ENCODE assay signal across 2 cellular contexts in the genomic region with DNA sequence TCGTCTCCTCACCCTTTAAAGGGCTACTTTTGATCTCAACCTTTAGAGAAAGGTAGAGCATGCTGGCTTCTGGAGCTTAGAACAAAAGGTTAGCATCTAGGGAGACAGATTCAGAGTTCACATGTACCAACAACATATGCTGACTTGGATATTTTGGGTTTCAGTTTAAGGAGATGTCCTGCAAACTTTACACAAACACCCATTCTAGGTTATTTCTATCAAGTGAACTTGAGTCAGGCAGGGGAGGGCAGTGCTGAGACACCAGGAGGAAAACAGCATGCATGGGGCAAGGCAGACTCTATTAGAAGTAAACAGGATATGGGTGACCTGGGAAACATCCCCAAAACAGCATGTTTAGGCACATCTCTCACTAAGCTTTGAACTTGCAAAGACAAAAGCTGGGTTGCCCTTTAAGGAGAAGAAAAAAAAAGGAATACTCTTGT.
TF ChIP-seq lines count a peak whose summit lies in the region.

No MANE protein-coding gene starts in this region.

TF ChIP-seq in IMR-90, 13 proteins besides CTCF, POLR2A, EP300 and RAD21 (continued from another document):
- no peak for TF ChIP-seq MAZ (IDR thresholded peaks at IDR 0.05; ENCODE audit: borderline replicate concordance, low read depth, low read length)
TF ChIP-seq in IMR-90: peak in this region for 1.

TF ChIP-seq in liver, 16 proteins besides CTCF, POLR2A, EP300 and RAD21 (continued from another document):
- TF ChIP-seq ATF3 (IDR thresholded peaks at IDR 0.05) (no peak), JUND (IDR thresholded peaks at IDR 0.05) (no peak), GABPA (IDR thresholded peaks at IDR 0.05 in 1 of 2, conservative IDR thresholded peaks at IDR 0.05 in 1 of 2) (no peak), EGR1 (IDR thresholded peaks at IDR 0.05; ENCODE audit: low read depth in 2 of 2) (no peak), YY1 (IDR thresholded peaks at IDR 0.05) (no peak), RXRA (IDR thresholded peaks at IDR 0.05) (no peak), FOXA2 (IDR thresholded peaks at IDR 0.05) (no peak), HNF4A (conservative IDR thresholded peaks at IDR 0.05) (no peak), SP1 (IDR thresholded peaks at IDR 0.05) (no peak)
- TF ChIP-seq, protein P1, sequence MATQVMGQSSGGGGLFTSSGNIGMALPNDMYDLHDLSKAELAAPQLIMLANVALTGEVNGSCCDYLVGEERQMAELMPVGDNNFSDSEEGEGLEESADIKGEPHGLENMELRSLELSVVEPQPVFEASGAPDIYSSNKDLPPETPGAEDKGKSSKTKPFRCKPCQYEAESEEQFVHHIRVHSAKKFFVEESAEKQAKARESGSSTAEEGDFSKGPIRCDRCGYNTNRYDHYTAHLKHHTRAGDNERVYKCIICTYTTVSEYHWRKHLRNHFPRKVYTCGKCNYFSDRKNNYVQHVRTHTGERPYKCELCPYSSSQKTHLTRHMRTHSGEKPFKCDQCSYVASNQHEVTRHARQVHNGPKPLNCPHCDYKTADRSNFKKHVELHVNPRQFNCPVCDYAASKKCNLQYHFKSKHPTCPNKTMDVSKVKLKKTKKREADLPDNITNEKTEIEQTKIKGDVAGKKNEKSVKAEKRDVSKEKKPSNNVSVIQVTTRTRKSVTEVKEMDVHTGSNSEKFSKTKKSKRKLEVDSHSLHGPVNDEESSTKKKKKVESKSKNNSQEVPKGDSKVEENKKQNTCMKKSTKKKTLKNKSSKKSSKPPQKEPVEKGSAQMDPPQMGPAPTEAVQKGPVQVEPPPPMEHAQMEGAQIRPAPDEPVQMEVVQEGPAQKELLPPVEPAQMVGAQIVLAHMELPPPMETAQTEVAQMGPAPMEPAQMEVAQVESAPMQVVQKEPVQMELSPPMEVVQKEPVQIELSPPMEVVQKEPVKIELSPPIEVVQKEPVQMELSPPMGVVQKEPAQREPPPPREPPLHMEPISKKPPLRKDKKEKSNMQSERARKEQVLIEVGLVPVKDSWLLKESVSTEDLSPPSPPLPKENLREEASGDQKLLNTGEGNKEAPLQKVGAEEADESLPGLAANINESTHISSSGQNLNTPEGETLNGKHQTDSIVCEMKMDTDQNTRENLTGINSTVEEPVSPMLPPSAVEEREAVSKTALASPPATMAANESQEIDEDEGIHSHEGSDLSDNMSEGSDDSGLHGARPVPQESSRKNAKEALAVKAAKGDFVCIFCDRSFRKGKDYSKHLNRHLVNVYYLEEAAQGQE (IDR thresholded peaks at IDR 0.05): no peak
TF ChIP-seq in liver: peak in this region for 0.
